20 cellular contexts compared by ENCODE assay signal in the genomic region with DNA sequence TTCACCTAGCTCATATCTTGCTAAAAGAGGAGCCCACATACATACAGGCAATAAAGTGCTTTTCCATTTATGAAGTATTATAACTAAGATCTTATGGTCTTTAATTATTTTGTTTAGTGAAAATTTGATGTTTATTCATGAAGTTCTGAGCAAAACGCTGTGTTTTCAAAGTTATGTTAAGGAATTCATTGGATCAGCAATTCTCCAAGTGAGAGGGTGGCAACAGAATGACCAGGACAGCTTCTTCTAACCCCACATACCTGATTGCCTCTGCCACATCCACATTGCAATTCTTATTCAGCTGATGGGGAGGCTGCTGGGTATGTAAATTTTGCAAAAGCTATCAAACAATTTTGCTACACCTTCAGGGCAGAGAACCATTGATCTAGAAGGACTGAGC.
DNase-seq lines count a peak whose midpoint lies in the region; ATAC-seq and TF ChIP-seq lines count a peak whose summit lies in the region.
"Had no signal": no experiment of that assay in that cellular context is flagged by ENCODE, and none has a peak within 500 bp of the region (broad histone marks: within the 10 kb centered on the region; RNA-seq: fewer than 3 reads in every experiment).

No MANE protein-coding gene starts in this region.

- POLR2A ChIA-PET in PC-3 (lab: Charles Lee; ENCODE audit: unreplicated experiment), result no interaction called here

- no peaks in the 10 kb centered on the region for H3K79me2 ChIP-seq in PC-3 (ENCODE audit: low read length)

- H3K36me3 Mint-ChIP-seq in endothelial cell (ENCODE audit: low read depth, unreplicated experiment), result peaks cover 3% of the 10 kb centered on the region
- no peaks in the 10 kb centered on the region for H3K36me3 Mint-ChIP-seq in mesothelial cell of epicardium
- H3K36me3 Mint-ChIP-seq: activated naive CD8-positive, alpha-beta T cell treated with anti-CD3 and anti-CD28 coated beads, Interleukin-2, amount 10 ng/mL, durations not matched to agents 7 days and 5 days had no signal

- H3K36me3 ChIP-seq in PC-3 (ENCODE audit: low read depth, low read length) (peaks cover 10% of the 10 kb centered on the region; the same call in 1 of the 2 replicates), thoracic aorta (no peaks in the 10 kb centered on the region)
- H3K36me3 ChIP-seq: cardiac muscle cell had no signal

- H3K27me3 ChIP-seq in PC-3 (ENCODE audit: low read length), result no peaks in the 10 kb centered on the region
- no peaks in the 10 kb centered on the region for H3K27me3 ChIP-seq in thoracic aorta (replicated peaks; ENCODE audit: insufficient read depth)
- H3K27me3 ChIP-seq: cardiac muscle cell, sigmoid colon had no signal

- H3K4me2 ChIP-seq in PC-3 (ENCODE audit: low read length), result peak overlapping the region; percentile 81

- CTCF ChIA-PET in PC-3 (lab: Charles Lee), result no interaction called here

- ATAC-seq in PC-3, result no peak
- no peak for ATAC-seq in thoracic aorta (ENCODE audit: insufficient number of reproducible peaks, low FRiP score, low read depth)
- ATAC-seq in HG03442 (IDR thresholded peaks at IDR 0.05; ENCODE audit: unreplicated experiment), result no peak
- ATAC-seq: activated T-cell treated with anti-CD3 and anti-CD28 coated beads, Interleukin-2, amount 50 U/mL, for 4 hours had no signal

- no peak overlapping the region for H3K9ac ChIP-seq in PC-3 (ENCODE audit: low read length)

- H3K4me3 ChIP-seq in PC-3 (ENCODE audit: low read length) (no peak overlapping the region), thoracic aorta (no peak overlapping the region)
- H3K4me3 ChIP-seq: cardiac muscle cell, lung, sigmoid colon had no signal

- H3K4me1 ChIP-seq in PC-3 (ENCODE audit: insufficient read depth, low read length), result peaks cover 56% of the 10 kb centered on the region
- H3K4me1 ChIP-seq in thoracic aorta (ENCODE audit: control insufficient read depth in 1 of 2, low read depth in 2 of 2), result peaks cover 21 to 47% of the 10 kb centered on the region in 2 donors

- no TSS peak for BruUV-seq in PC-3 (replicated peaks; lab: Mats Ljungman, UMichigan)

- no peaks in the 10 kb centered on the region for H4K20me1 ChIP-seq in PC-3 (ENCODE audit: low read length)

- H3K27me3 Mint-ChIP-seq in endothelial cell (ENCODE audit: unreplicated experiment) (no peaks in the 10 kb centered on the region), mesothelial cell of epicardium (ENCODE audit: low read depth) (no peaks in the 10 kb centered on the region)

- no peaks in the 10 kb centered on the region for H3K9me3 Mint-ChIP-seq in endothelial cell (ENCODE audit: unreplicated experiment)
- no peaks in the 10 kb centered on the region for H3K9me3 Mint-ChIP-seq in mesothelial cell of epicardium
- H3K9me3 Mint-ChIP-seq: activated naive CD8-positive, alpha-beta T cell treated with anti-CD3 and anti-CD28 coated beads, Interleukin-2, amount 10 ng/mL, durations not matched to agents 7 days and 5 days; activated T-cell treated with anti-CD3 and anti-CD28 coated beads, Interleukin-2, amount 50 U/mL, for 4 hours had no signal

- H3K9me2 ChIP-seq in PC-3 (replicated peaks; ENCODE audit: low read length), result no peaks in the 10 kb centered on the region

- H3K4me3 Mint-ChIP-seq in endothelial cell (ENCODE audit: unreplicated experiment) (no peak overlapping the region), mesothelial cell of epicardium (no peak overlapping the region)
- H3K4me3 Mint-ChIP-seq: activated naive CD8-positive, alpha-beta T cell treated with anti-CD3 and anti-CD28 coated beads, Interleukin-2, amount 10 ng/mL, durations not matched to agents 7 days and 5 days; activated T-cell treated with anti-CD3 and anti-CD28 coated beads, Interleukin-2, amount 50 U/mL, for 4 hours had no signal

- H3K27ac ChIP-seq in PC-3 (ENCODE audit: low read length), result peak overlapping the region; percentile 93
- H3K27ac ChIP-seq in thoracic aorta, result peak overlapping the region; percentile 19 to 53

- H3K9me3 ChIP-seq in PC-3 (ENCODE audit: low read length), result no peaks in the 10 kb centered on the region
- H3K9me3 ChIP-seq in thoracic aorta, result no peaks in the 10 kb centered on the region
- H3K9me3 ChIP-seq: sigmoid colon had no signal

- DNase-seq in PC-3 (no peak), endothelial cell (ENCODE audit: low spot score) (no peak), mesothelial cell of epicardium (ENCODE audit: low spot score in 2 of 2, unreplicated experiment in 2 of 2) (no peak), thoracic aorta (ENCODE audit: low spot score) (no peak), DMS79 (lab: John Stamatoyannopoulos, UW) (no peak)
- DNase-seq in activated CD8-positive, alpha-beta memory T cell treated with anti-CD3 and anti-CD28 coated beads for 24 hours, result no peak
- DNase-seq: activated CD4-positive, alpha-beta T cell treated with anti-CD3 and anti-CD28 coated beads, Interleukin-2, amount 50 U/mL, for 4 hours; activated naive CD8-positive, alpha-beta T cell treated with anti-CD3 and anti-CD28 coated beads, Interleukin-2, amount 10 ng/mL, durations not matched to agents 7 days and 5 days; activated T-cell treated with anti-CD3 and anti-CD28 coated beads, Interleukin-2, amount 50 U/mL, for 4 hours; C1 segment of cervical spinal cord; effector CD4-positive, alpha-beta T cell; MV-4-11; NCI-H2081 treated with DMSO at 0.1 percent for 48 hours; NCI-H526 treated with DMSO at 0.1 percent for 48 hours; OCI-M1; sigmoid colon; stimulated activated CD4-positive, alpha-beta T cell treated with anti-CD3 and anti-CD28 coated beads, Interleukin-4, amount 100 ng/mL, for 1 hour had no signal

- intact Hi-C loops in PC-3 (cut with micrococcal nuclease), result no loop called here

- TF ChIP-seq CTCF in PC-3 (conservative IDR thresholded peaks at IDR 0.05; ENCODE audit: low read depth, low read length) (no peak), endothelial cell (IDR thresholded peaks at IDR 0.05; ENCODE audit: unreplicated experiment) (no peak), mesothelial cell of epicardium (IDR thresholded peaks at IDR 0.05; ENCODE audit: unreplicated experiment) (no peak), thoracic aorta (IDR thresholded peaks at IDR 0.05) (no peak)

- no peak overlapping the region for H2AFZ ChIP-seq in PC-3 (ENCODE audit: low read length)

- peaks cover 25% of the 10 kb centered on the region for H3K4me1 Mint-ChIP-seq in endothelial cell (ENCODE audit: unreplicated experiment)
- peaks cover 74% of the 10 kb centered on the region for H3K4me1 Mint-ChIP-seq in mesothelial cell of epicardium
- H3K4me1 Mint-ChIP-seq: activated naive CD8-positive, alpha-beta T cell treated with anti-CD3 and anti-CD28 coated beads, Interleukin-2, amount 10 ng/mL, durations not matched to agents 7 days and 5 days had no signal

- H3K27ac Mint-ChIP-seq in endothelial cell (ENCODE audit: unreplicated experiment), result peak overlapping the region; percentile 37
- H3K27ac Mint-ChIP-seq in mesothelial cell of epicardium, result peak overlapping the region; percentile 96
- H3K27ac Mint-ChIP-seq: activated naive CD8-positive, alpha-beta T cell treated with anti-CD3 and anti-CD28 coated beads, Interleukin-2, amount 10 ng/mL, durations not matched to agents 7 days and 5 days had no signal

- H3F3A ChIP-seq in PC-3 (ENCODE audit: low read length, unreplicated experiment), result peaks cover 7% of the 10 kb centered on the region
